In genomic region chr9:96242829-96243228, GRCh38 we compare ENCODE assay signal across 28 cellular contexts. TPM values are rescaled to one million over a fixed set of nuclear protein-coding genes. Genes with fewer than 3 reads are reported as not detected.
DNase-seq lines count a peak whose midpoint lies in the region; ATAC-seq and TF ChIP-seq lines count a peak whose summit lies in the region.
"Had no signal": no experiment of that assay in that cellular context is flagged by ENCODE, and none has a peak within 500 bp of the region (broad histone marks: within the 10 kb centered on the region; RNA-seq: fewer than 3 reads in every experiment).

No MANE protein-coding gene starts in this region.

- H3K36me3 ChIP-seq in OCI-LY3 (replicated peaks; ENCODE audit: low read depth, low read length) = no peaks in the 10 kb centered on the region
- no peaks in the 10 kb centered on the region for H3K36me3 ChIP-seq in ovary
- H3K36me3 ChIP-seq: gastrocnemius medialis had no signal

- H4K20me1 ChIP-seq in OCI-LY3 (ENCODE audit: insufficient read depth, low read length) = no peaks in the 10 kb centered on the region

- no peaks in the 10 kb centered on the region for H3K79me2 ChIP-seq in OCI-LY3 (ENCODE audit: low read length)

- peak; percentile 31 for ATAC-seq in stimulated activated effector memory CD8-positive, alpha-beta T cell treated with anti-CD3 and anti-CD28 coated beads, Interleukin-12 subunit alpha, Interleukin-12 subunit beta, amount 100 ng/mL, for 72 hours
- no peak for ATAC-seq in HG03378 (IDR thresholded peaks at IDR 0.05; ENCODE audit: unreplicated experiment)
- no peak for ATAC-seq in GM21619 (IDR thresholded peaks at IDR 0.05; ENCODE audit: unreplicated experiment)
- ATAC-seq: activated CD4-positive, CD25-positive, alpha-beta regulatory T cell treated with anti-CD3 and anti-CD28 coated beads, Interleukin-2, amount 50 U/mL, for 24 hours; activated T-cell treated with anti-CD3 and anti-CD28 coated beads, Interleukin-2, amount 50 U/mL, for 72 hours; CD8-positive, alpha-beta T cell; gastrocnemius medialis; GM12878; naive thymus-derived CD8-positive, alpha-beta T cell; SK-N-SH treated with all-trans-retinoic acid at 6 μM for 48 hours had no signal

- peak overlapping the region; percentile 56 for H2AFZ ChIP-seq in OCI-LY3 (ENCODE audit: low read depth, low read length)
- H2AFZ ChIP-seq: GM23248 had no signal

- H3K4me1 ChIP-seq in OCI-LY3 (ENCODE audit: low read length) (peaks cover 28% of the 10 kb centered on the region), ovary (ENCODE audit: insufficient read depth) (no peaks in the 10 kb centered on the region)
- H3K4me1 ChIP-seq: gastrocnemius medialis had no signal

- H3K4me3 Mint-ChIP-seq in stimulated activated effector memory CD8-positive, alpha-beta T cell treated with anti-CD3 and anti-CD28 coated beads, Interleukin-12 subunit alpha, Interleukin-12 subunit beta, amount 100 ng/mL, for 72 hours = no peak overlapping the region
- H3K4me3 Mint-ChIP-seq: activated naive CD4-positive, alpha-beta T cell treated with anti-CD3 and anti-CD28 coated beads, Interleukin-2, amount 10 ng/mL, durations not matched to agents 7 days and 5 days; activated T-cell treated with anti-CD3 and anti-CD28 coated beads, Interleukin-2, amount 50 U/mL, for 72 hours; CD8-positive, alpha-beta T cell; naive thymus-derived CD8-positive, alpha-beta T cell had no signal

- H3K4me1 Mint-ChIP-seq in stimulated activated effector memory CD8-positive, alpha-beta T cell treated with anti-CD3 and anti-CD28 coated beads, Interleukin-12 subunit alpha, Interleukin-12 subunit beta, amount 100 ng/mL, for 72 hours = peaks cover 43% of the 10 kb centered on the region

- intact Hi-C loops in ovary (cut with DNase I) = loop anchor here in 1 of 4 donors (10.0 kb wide), 1 partner anchor 72 kb away; no protein-coding TSS in a partner anchor

- peak overlapping the region; percentile 24 for H3K4me3 ChIP-seq in OCI-LY3 (ENCODE audit: low read length)
- no peak overlapping the region for H3K4me3 ChIP-seq in ovary
- H3K4me3 ChIP-seq: gastrocnemius medialis, GM12878, GM23248 had no signal

- TF ChIP-seq CTCF in GM12872 (IDR thresholded peaks at IDR 0.05; ENCODE audit: insufficient read depth, low read depth, low read length) = peak; percentile 14; the same call in 1 of the 3 replicates
- no peak for TF ChIP-seq CTCF in OCI-LY3 (IDR thresholded peaks at IDR 0.05; ENCODE audit: low read depth, low read length)
- TF ChIP-seq CTCF in ovary (IDR thresholded peaks at IDR 0.05) = no peak

- H3K36me3 Mint-ChIP-seq in stimulated activated effector memory CD8-positive, alpha-beta T cell treated with anti-CD3 and anti-CD28 coated beads, Interleukin-12 subunit alpha, Interleukin-12 subunit beta, amount 100 ng/mL, for 72 hours = peaks cover 18% of the 10 kb centered on the region
- H3K36me3 Mint-ChIP-seq: activated naive CD4-positive, alpha-beta T cell treated with anti-CD3 and anti-CD28 coated beads, Interleukin-2, amount 10 ng/mL, durations not matched to agents 7 days and 5 days; CD8-positive, alpha-beta T cell; naive thymus-derived CD8-positive, alpha-beta T cell had no signal

- peak overlapping the region; percentile 58 for H3K4me2 ChIP-seq in OCI-LY3 (ENCODE audit: low read length)

- no peak overlapping the region for H3K27ac Mint-ChIP-seq in stimulated activated effector memory CD8-positive, alpha-beta T cell treated with anti-CD3 and anti-CD28 coated beads, Interleukin-12 subunit alpha, Interleukin-12 subunit beta, amount 100 ng/mL, for 72 hours
- H3K27ac Mint-ChIP-seq: activated naive CD4-positive, alpha-beta T cell treated with anti-CD3 and anti-CD28 coated beads, Interleukin-2, amount 10 ng/mL, durations not matched to agents 7 days and 5 days; activated T-cell treated with anti-CD3 and anti-CD28 coated beads, Interleukin-2, amount 50 U/mL, for 72 hours; CD8-positive, alpha-beta T cell had no signal

- H3K9me3 ChIP-seq in OCI-LY3 (ENCODE audit: insufficient read depth, low read length) (no peaks in the 10 kb centered on the region), ovary (no peaks in the 10 kb centered on the region)
- H3K9me3 ChIP-seq: gastrocnemius medialis had no signal

- TF ChIP-seq EP300 in ovary (IDR thresholded peaks at IDR 0.05) = no peak

- 42 to 68% (median 46%) methylated on average over 3 of the region's 3 CpGs for WGBS in ovary, 3 donors

- no peak for TF ChIP-seq POLR2A in ovary (IDR thresholded peaks at IDR 0.05)

- H3K9ac ChIP-seq in OCI-LY3 (ENCODE audit: low read length) = no peak overlapping the region
- H3K9ac ChIP-seq: GM23248 had no signal

- H3K27ac ChIP-seq in OCI-LY3 (ENCODE audit: low read length) (no peak overlapping the region), ovary (no peak overlapping the region)
- H3K27ac ChIP-seq: gastrocnemius medialis, GM23248 had no signal

- DNase-seq in left kidney (ENCODE audit: low read depth, low spot score) (peak; percentile 77), NCI-H82 (lab: John Stamatoyannopoulos, UW) (no peak), ovary (no peak)
- DNase-seq in stimulated activated effector memory CD8-positive, alpha-beta T cell treated with anti-CD3 and anti-CD28 coated beads, Interleukin-12 subunit alpha, Interleukin-12 subunit beta, amount 100 ng/mL, for 72 hours (ENCODE audit: low spot score in 2 of 2) = no peak
- DNase-seq: activated naive CD4-positive, alpha-beta T cell treated with anti-CD3 and anti-CD28 coated beads, Interleukin-2, amount 10 ng/mL, durations not matched to agents 7 days and 5 days; activated T-cell treated with anti-CD3 and anti-CD28 coated beads, Interleukin-2, amount 50 U/mL, for 72 hours; CD8-positive, alpha-beta T cell; erythroblast; gastrocnemius medialis; GF-D8; GM23248; kidney glomerular epithelial cell; mesendoderm; naive thymus-derived CD8-positive, alpha-beta T cell; NCI-H1105; NCI-H2029 treated with DMSO at 0.1 percent for 48 hours; NCI-H446; RPMI8226; stimulated activated CD4-positive, alpha-beta T cell treated with anti-CD3 and anti-CD28 coated beads, Interleukin-12 subunit alpha, Interleukin-12 subunit beta, amount 100 ng/mL, for 4 hours; stimulated activated CD8-positive, alpha-beta memory T cell treated with anti-CD3 and anti-CD28 coated beads, Interleukin-4, amount 100 ng/mL, for 48 hours; T-helper 9 cell had no signal

- no peaks in the 10 kb centered on the region for H3K9me3 Mint-ChIP-seq in stimulated activated effector memory CD8-positive, alpha-beta T cell treated with anti-CD3 and anti-CD28 coated beads, Interleukin-12 subunit alpha, Interleukin-12 subunit beta, amount 100 ng/mL, for 72 hours
- H3K9me3 Mint-ChIP-seq: activated naive CD4-positive, alpha-beta T cell treated with anti-CD3 and anti-CD28 coated beads, Interleukin-2, amount 10 ng/mL, durations not matched to agents 7 days and 5 days; activated T-cell treated with anti-CD3 and anti-CD28 coated beads, Interleukin-2, amount 50 U/mL, for 72 hours; CD8-positive, alpha-beta T cell; naive thymus-derived CD8-positive, alpha-beta T cell had no signal

- H3K27me3 ChIP-seq in OCI-LY3 (ENCODE audit: low read depth, low read length) (0 out of 2 replicates have a peak, but pooled peaks cover 6% of the 10 kb centered on the region), ovary (no peaks in the 10 kb centered on the region)
- H3K27me3 ChIP-seq: gastrocnemius medialis had no signal

RNA-seq across cellular contexts. Expression of gene HSD17B3, which starts 59.1 kb away (rescaled TPM):
- 1 to 10 TPM in 2 of 7 donors, under 1 TPM in 3, not detected in 2; 0.51 to 2.0 (median 0.67) TPM for total RNA-seq in ovary
- polyA plus RNA-seq in ovary = 1 to 10 TPM in 1 of 2 donors, under 1 TPM in 1; 0.69 to 1.2 TPM
- total RNA-seq: gastrocnemius medialis, GM12878, GM23248 had no signal
- polyA plus RNA-seq: GM12878; GM23248; naive thymus-derived CD8-positive, alpha-beta T cell had no signal
